16 cellular contexts compared by ENCODE assay signal in genomic region chr1:243950166-243950565, GRCh38.
DNase-seq lines count a peak whose midpoint lies in the region; ATAC-seq and TF ChIP-seq lines count a peak whose summit lies in the region.
"Had no signal": no experiment of that assay in that cellular context is flagged by ENCODE, and none has a peak within 500 bp of the region (broad histone marks: within the 10 kb centered on the region; RNA-seq: fewer than 3 reads in every experiment).

No MANE protein-coding gene starts in this region.

- no peak overlapping the region for H3K27ac Mint-ChIP-seq in GM23338

- no peaks in the 10 kb centered on the region for H3K9me2 ChIP-seq in GM23338 (ENCODE audit: insufficient read depth)

- no peaks in the 10 kb centered on the region; the same call in 2 of the 3 replicates for H3K36me3 Mint-ChIP-seq in GM23338 (ENCODE audit: low read depth)

- TF ChIP-seq CTCF in RWPE2 (IDR thresholded peaks at IDR 0.05; ENCODE audit: poor library complexity, severe bottlenecking) (no peak), GM23338 (conservative IDR thresholded peaks at IDR 0.05; ENCODE audit: low read depth in 2 of 2) (no peak)

- H3F3A ChIP-seq in GM23338 (replicated peaks; ENCODE audit: low read depth), result no peaks in the 10 kb centered on the region

- no peaks in the 10 kb centered on the region for H3K9me3 Mint-ChIP-seq in GM23338

- H3K79me2 ChIP-seq in GM23338 (replicated peaks; ENCODE audit: insufficient read depth), result no peaks in the 10 kb centered on the region

- no peak overlapping the region for H3K4me3 Mint-ChIP-seq in GM23338

- H3K4me1 ChIP-seq in RWPE2 (ENCODE audit: insufficient read depth, poor library complexity, severe bottlenecking) (peaks cover 2% of the 10 kb centered on the region), GM23338 (ENCODE audit: insufficient read depth) (peaks cover 11% of the 10 kb centered on the region; the same call in 1 of the 2 replicates)
- H3K4me1 ChIP-seq: esophagus squamous epithelium had no signal

- H3K27me3 ChIP-seq in RWPE2 (ENCODE audit: insufficient read depth, poor library complexity, severe bottlenecking) (no peaks in the 10 kb centered on the region), GM23338 (ENCODE audit: insufficient read depth) (peaks cover 16% of the 10 kb centered on the region)
- H3K27me3 ChIP-seq: esophagus squamous epithelium had no signal

- H3K36me3 ChIP-seq in RWPE2 (ENCODE audit: low read depth), result no peaks in the 10 kb centered on the region
- H3K36me3 ChIP-seq in GM23338 (ENCODE audit: insufficient read depth), result no peaks in the 10 kb centered on the region
- H3K36me3 ChIP-seq: esophagus squamous epithelium had no signal

- H3K9me3 ChIP-seq in RWPE2 (ENCODE audit: severe bottlenecking), result no peaks in the 10 kb centered on the region
- H3K9me3 ChIP-seq: esophagus squamous epithelium had no signal

- DNase-seq in GM03348 (ENCODE audit: low spot score), result peak; percentile 75
- DNase-seq in RWPE2 (ENCODE audit: low spot score), result no peak
- peak; percentile 85 for DNase-seq in fibroblast of gingiva (ENCODE audit: low read depth)
- DNase-seq in renal cortical epithelial cell (ENCODE audit: low read depth), result peak; percentile 90
- DNase-seq in COLO668 (lab: John Stamatoyannopoulos, UW; ENCODE audit: unreplicated experiment), result no peak
- no peak for DNase-seq in NCI-H2196 (lab: John Stamatoyannopoulos, UW; ENCODE audit: unreplicated experiment)
- DNase-seq in GM23338 (ENCODE audit: low spot score), result no peak
- no peak for DNase-seq in NCI-H2107 treated with DMSO at 0.1 percent for 48 hours (lab: John Stamatoyannopoulos, UW; ENCODE audit: unreplicated experiment)
- DNase-seq: activated CD4-positive, CD25-positive, alpha-beta regulatory T cell treated with anti-CD3 and anti-CD28 coated beads, Interleukin-2, amount 50 U/mL, for 72 hours; esophagus squamous epithelium; NCI-H1092 treated with DMSO at 0.1 percent for 48 hours; NCI-H774; stimulated activated CD4-positive, alpha-beta T cell treated with anti-CD3 and anti-CD28 coated beads, Interleukin-2, amount 100 ng/mL, for 24 hours; stimulated activated naive CD4-positive, alpha-beta T cell had no signal

- peaks cover 17% of the 10 kb centered on the region for H3K27me3 Mint-ChIP-seq in GM23338 (ENCODE audit: insufficient read depth, low read depth, poor library complexity)

- no peak overlapping the region for H3K27ac ChIP-seq in RWPE2 (ENCODE audit: poor library complexity, severe bottlenecking)
- H3K27ac ChIP-seq in GM23338 (ENCODE audit: low read depth), result no peak overlapping the region
- H3K27ac ChIP-seq: esophagus squamous epithelium, SK-N-MC had no signal

- peak; percentile 81 for ATAC-seq in RWPE2 (ENCODE audit: low read depth)
- ATAC-seq in GM23338, result no peak

- H4K20me1 ChIP-seq in GM23338 (replicated peaks; ENCODE audit: insufficient read depth), result no peaks in the 10 kb centered on the region

- H3K4me3 ChIP-seq in RWPE2 (ENCODE audit: severe bottlenecking) (no peak overlapping the region), GM23338 (no peak overlapping the region)
- H3K4me3 ChIP-seq: esophagus squamous epithelium, lung, SK-N-MC had no signal

- no peak overlapping the region for H3K4me2 ChIP-seq in GM23338

- no peak overlapping the region; the same call in 1 of the 2 replicates for H2AFZ ChIP-seq in GM23338

- peaks cover 13% of the 10 kb centered on the region for H3K4me1 Mint-ChIP-seq in GM23338

TF ChIP-seq in GM23338, 12 proteins besides CTCF, POLR2A, EP300 and RAD21 (continues in another document):
- TF ChIP-seq CREB1 (CRISPR knock-in tag; IDR thresholded peaks at IDR 0.05; ENCODE audit: low read depth), result no peak
- TF ChIP-seq JUNB (IDR thresholded peaks at IDR 0.05; ENCODE audit: unreplicated experiment), result no peak
- no peak for TF ChIP-seq EZH2phosphoT487 (IDR thresholded peaks at IDR 0.05; ENCODE audit: unreplicated experiment)
- TF ChIP-seq ZNF331 (CRISPR knock-in tag; IDR thresholded peaks at IDR 0.05; ENCODE audit: low read depth), result no peak
- TF ChIP-seq POLR2AphosphoS5 (IDR thresholded peaks at IDR 0.05; ENCODE audit: low read depth), result no peak
- no peak for TF ChIP-seq STAT1 (IDR thresholded peaks at IDR 0.05; ENCODE audit: unreplicated experiment)
- TF ChIP-seq, protein P1, sequence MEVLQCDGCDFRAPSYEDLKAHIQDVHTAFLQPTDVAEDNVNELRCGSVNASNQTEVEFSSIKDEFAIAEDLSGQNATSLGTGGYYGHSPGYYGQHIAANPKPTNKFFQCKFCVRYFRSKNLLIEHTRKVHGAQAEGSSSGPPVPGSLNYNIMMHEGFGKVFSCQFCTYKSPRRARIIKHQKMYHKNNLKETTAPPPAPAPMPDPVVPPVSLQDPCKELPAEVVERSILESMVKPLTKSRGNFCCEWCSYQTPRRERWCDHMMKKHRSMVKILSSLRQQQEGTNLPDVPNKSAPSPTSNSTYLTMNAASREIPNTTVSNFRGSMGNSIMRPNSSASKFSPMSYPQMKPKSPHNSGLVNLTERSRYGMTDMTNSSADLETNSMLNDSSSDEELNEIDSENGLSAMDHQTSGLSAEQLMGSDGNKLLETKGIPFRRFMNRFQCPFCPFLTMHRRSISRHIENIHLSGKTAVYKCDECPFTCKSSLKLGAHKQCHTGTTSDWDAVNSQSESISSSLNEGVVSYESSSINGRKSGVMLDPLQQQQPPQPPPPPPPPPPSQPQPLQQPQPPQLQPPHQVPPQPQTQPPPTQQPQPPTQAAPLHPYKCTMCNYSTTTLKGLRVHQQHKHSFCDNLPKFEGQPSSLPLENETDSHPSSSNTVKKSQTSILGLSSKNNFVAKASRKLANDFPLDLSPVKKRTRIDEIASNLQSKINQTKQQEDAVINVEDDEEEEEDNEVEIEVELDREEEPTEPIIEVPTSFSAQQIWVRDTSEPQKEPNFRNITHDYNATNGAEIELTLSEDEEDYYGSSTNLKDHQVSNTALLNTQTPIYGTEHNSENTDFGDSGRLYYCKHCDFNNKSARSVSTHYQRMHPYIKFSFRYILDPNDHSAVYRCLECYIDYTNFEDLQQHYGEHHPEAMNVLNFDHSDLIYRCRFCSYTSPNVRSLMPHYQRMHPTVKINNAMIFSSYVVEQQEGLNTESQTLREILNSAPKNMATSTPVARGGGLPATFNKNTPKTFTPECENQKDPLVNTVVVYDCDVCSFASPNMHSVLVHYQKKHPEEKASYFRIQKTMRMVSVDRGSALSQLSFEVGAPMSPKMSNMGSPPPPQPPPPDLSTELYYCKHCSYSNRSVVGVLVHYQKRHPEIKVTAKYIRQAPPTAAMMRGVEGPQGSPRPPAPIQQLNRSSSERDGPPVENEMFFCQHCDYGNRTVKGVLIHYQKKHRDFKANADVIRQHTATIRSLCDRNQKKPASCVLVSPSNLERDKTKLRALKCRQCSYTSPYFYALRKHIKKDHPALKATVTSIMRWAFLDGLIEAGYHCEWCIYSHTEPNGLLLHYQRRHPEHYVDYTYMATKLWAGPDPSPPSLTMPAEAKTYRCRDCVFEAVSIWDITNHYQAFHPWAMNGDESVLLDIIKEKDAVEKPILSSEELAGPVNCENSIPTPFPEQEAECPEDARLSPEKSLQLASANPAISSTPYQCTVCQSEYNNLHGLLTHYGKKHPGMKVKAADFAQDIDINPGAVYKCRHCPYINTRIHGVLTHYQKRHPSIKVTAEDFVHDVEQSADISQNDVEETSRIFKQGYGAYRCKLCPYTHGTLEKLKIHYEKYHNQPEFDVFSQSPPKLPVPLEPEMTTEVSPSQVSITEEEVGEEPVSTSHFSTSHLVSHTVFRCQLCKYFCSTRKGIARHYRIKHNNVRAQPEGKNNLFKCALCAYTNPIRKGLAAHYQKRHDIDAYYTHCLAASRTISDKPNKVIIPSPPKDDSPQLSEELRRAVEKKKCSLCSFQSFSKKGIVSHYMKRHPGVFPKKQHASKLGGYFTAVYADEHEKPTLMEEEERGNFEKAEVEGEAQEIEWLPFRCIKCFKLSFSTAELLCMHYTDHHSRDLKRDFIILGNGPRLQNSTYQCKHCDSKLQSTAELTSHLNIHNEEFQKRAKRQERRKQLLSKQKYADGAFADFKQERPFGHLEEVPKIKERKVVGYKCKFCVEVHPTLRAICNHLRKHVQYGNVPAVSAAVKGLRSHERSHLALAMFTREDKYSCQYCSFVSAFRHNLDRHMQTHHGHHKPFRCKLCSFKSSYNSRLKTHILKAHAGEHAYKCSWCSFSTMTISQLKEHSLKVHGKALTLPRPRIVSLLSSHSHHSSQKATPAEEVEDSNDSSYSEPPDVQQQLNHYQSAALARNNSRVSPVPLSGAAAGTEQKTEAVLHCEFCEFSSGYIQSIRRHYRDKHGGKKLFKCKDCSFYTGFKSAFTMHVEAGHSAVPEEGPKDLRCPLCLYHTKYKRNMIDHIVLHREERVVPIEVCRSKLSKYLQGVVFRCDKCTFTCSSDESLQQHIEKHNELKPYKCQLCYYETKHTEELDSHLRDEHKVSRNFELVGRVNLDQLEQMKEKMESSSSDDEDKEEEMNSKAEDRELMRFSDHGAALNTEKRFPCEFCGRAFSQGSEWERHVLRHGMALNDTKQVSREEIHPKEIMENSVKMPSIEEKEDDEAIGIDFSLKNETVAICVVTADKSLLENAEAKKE (CRISPR knock-in tag; IDR thresholded peaks at IDR 0.05), result no peak
- no peak for TF ChIP-seq EZH2 (IDR thresholded peaks at IDR 0.05; ENCODE audit: low read depth, unreplicated experiment)
- no peak for TF ChIP-seq REST (IDR thresholded peaks at IDR 0.05; ENCODE audit: unreplicated experiment)
- no peak for TF ChIP-seq NANOG (IDR thresholded peaks at IDR 0.05; ENCODE audit: borderline replicate concordance)

Comparison
In these comparisons a context has a peak if more than half of its experiments do, and no peak if none do; other contexts are left out.
1. DNase-seq: peak in GM03348 (single experiment), fibroblast of gingiva (single experiment) and renal cortical epithelial cell (single experiment); none in RWPE2 (single experiment), COLO668 (single experiment), NCI-H2196 (single experiment), GM23338 (single experiment) and NCI-H2107 treated with DMSO at 0.1 percent for 48 hours (single experiment).